ENCODE assay signal across 17 cellular contexts in the genomic region with DNA sequence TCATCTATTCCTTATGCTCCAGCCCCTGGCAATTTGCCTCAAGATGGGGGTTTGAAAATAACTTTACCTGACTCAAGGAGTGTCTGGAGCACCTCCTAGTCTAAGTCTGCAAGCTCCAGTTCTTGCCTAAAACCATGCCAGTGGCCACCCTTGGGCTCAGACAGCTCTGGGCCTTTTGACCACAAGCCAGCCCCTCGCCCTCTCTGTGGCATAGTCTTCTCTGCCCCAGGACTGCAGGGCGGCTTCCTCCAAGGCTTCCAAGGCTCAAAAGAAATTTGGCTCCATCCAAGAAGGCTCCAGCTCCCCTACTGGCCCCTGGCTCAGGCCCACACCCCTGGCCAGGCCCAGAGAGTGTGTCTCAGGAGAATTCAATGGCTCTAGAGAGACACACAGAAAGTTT. TPM values are rescaled to one million over a fixed set of nuclear protein-coding genes. Genes with fewer than 3 reads are reported as not detected.
DNase-seq lines count a peak whose midpoint lies in the region; ATAC-seq and TF ChIP-seq lines count a peak whose summit lies in the region.
"Had no signal": no experiment of that assay in that cellular context is flagged by ENCODE, and none has a peak within 500 bp of the region (broad histone marks: within the 10 kb centered on the region; RNA-seq: fewer than 3 reads in every experiment).

No MANE protein-coding gene starts in this region.

- TF ChIP-seq CTCF in CD14-positive monocyte (IDR thresholded peaks at IDR 0.05): no peak
- TF ChIP-seq CTCF in body of pancreas (IDR thresholded peaks at IDR 0.05): no peak
- TF ChIP-seq CTCF in left lung (IDR thresholded peaks at IDR 0.05): no peak
- no peak for TF ChIP-seq CTCF in sigmoid colon (IDR thresholded peaks at IDR 0.05)

- TF ChIP-seq EP300 in sigmoid colon (IDR thresholded peaks at IDR 0.05): no peak

- no peak for DNase-seq in CD14-positive monocyte (ENCODE audit: low spot score)
- no peak for DNase-seq in body of pancreas
- no peak for DNase-seq in left lung
- DNase-seq in sigmoid colon: peak; percentile 43
- no peak for DNase-seq in CD4-positive, alpha-beta memory T cell
- DNase-seq in NCI-H345 treated with DMSO at 0.1 percent for 48 hours (lab: John Stamatoyannopoulos, UW; ENCODE audit: unreplicated experiment): no peak
- DNase-seq in CD1c-positive myeloid dendritic cell (ENCODE audit: extremely low spot score): no peak
- DNase-seq in cerebellar cortex (ENCODE audit: low spot score): no peak
- DNase-seq: activated CD4-positive, alpha-beta memory T cell treated with anti-CD3 and anti-CD28 coated beads for 36 hours; activated naive CD8-positive, alpha-beta T cell treated with anti-CD3 and anti-CD28 coated beads for 36 hours; activated T-cell treated with anti-CD3 and anti-CD28 coated beads, Interleukin-2, amount 50 U/mL, for 4 hours; brain microvascular endothelial cell; naive thymus-derived CD8-positive, alpha-beta T cell; NCI-H1436 treated with DMSO at 0.1 percent for 48 hours had no signal

- H3K36me3 Mint-ChIP-seq in CD14-positive monocyte: peaks cover 6 to 26% of the 10 kb centered on the region in 2 donors
- H3K36me3 Mint-ChIP-seq in CD4-positive, alpha-beta memory T cell: no peaks in the 10 kb centered on the region
- H3K36me3 Mint-ChIP-seq: activated CD4-positive, alpha-beta memory T cell treated with anti-CD3 and anti-CD28 coated beads for 36 hours; activated naive CD8-positive, alpha-beta T cell treated with anti-CD3 and anti-CD28 coated beads for 36 hours; naive thymus-derived CD8-positive, alpha-beta T cell had no signal

- H3K27me3 Mint-ChIP-seq in CD14-positive monocyte (ENCODE audit: low read depth in 3 of 3): peaks cover 3 to 7% (median 4%) of the 10 kb centered on the region in 3 donors
- H3K27me3 Mint-ChIP-seq in CD4-positive, alpha-beta memory T cell: no peaks in the 10 kb centered on the region
- H3K27me3 Mint-ChIP-seq: activated CD4-positive, alpha-beta memory T cell treated with anti-CD3 and anti-CD28 coated beads for 36 hours; naive thymus-derived CD8-positive, alpha-beta T cell had no signal

- WGBS in body of pancreas, 2 donors: 88 to 92% methylated on average over 2 of the region's 2 CpGs
- WGBS in sigmoid colon, 2 donors: 95 to 96% methylated on average over 2 of the region's 2 CpGs

- H3K4me1 Mint-ChIP-seq in CD14-positive monocyte: peaks cover 38% of the 10 kb centered on the region
- peaks cover 3 to 14% (median 5%) of the 10 kb centered on the region in 4 donors for H3K4me1 Mint-ChIP-seq in CD4-positive, alpha-beta memory T cell

- ATAC-seq in body of pancreas (no peak), left lung (no peak)
- ATAC-seq: activated T-cell treated with anti-CD3 and anti-CD28 coated beads, Interleukin-2, amount 50 U/mL, for 4 hours; naive thymus-derived CD8-positive, alpha-beta T cell had no signal

- TF ChIP-seq POLR2A in body of pancreas (IDR thresholded peaks at IDR 0.05) (no peak), sigmoid colon (IDR thresholded peaks at IDR 0.05) (no peak)

- H3K27ac ChIP-seq in body of pancreas (peak overlapping the region in 3 of 4 donors; percentile 2 to 73 (median 52)), left lung (peak overlapping the region; percentile 57 to 77), sigmoid colon (peak overlapping the region; percentile 54 to 80 (median 65))
- H3K27ac ChIP-seq in CD4-positive, alpha-beta memory T cell (ENCODE audit: low read depth, low read length): no peak overlapping the region
- H3K27ac ChIP-seq: brain microvascular endothelial cell, RWPE1 had no signal

- no peak overlapping the region for H3K4me3 ChIP-seq in body of pancreas
- H3K4me3 ChIP-seq in left lung: no peak overlapping the region
- H3K4me3 ChIP-seq in sigmoid colon: no peak overlapping the region
- no peak overlapping the region for H3K4me3 ChIP-seq in CD4-positive, alpha-beta memory T cell (ENCODE audit: low read length in 2 of 2)

- H3K9me3 Mint-ChIP-seq in CD14-positive monocyte: peaks cover 0 to 3% (median 0%) of the 10 kb centered on the region in 7 donors
- no peaks in the 10 kb centered on the region for H3K9me3 Mint-ChIP-seq in CD4-positive, alpha-beta memory T cell
- H3K9me3 Mint-ChIP-seq: activated CD4-positive, alpha-beta memory T cell treated with anti-CD3 and anti-CD28 coated beads for 36 hours; activated naive CD8-positive, alpha-beta T cell treated with anti-CD3 and anti-CD28 coated beads for 36 hours; activated T-cell treated with anti-CD3 and anti-CD28 coated beads, Interleukin-2, amount 50 U/mL, for 4 hours; naive thymus-derived CD8-positive, alpha-beta T cell; stimulated activated naive CD8-positive, alpha-beta T cell treated with anti-CD3 and anti-CD28 coated beads, Interleukin-15, Interleukin-2, amounts not matched to agents 100 ng/mL and 50 ng/mL, for 24 hours had no signal

- H3K9me3 ChIP-seq in body of pancreas (no peaks in the 10 kb centered on the region), left lung (no peaks in the 10 kb centered on the region), sigmoid colon (no peaks in the 10 kb centered on the region)
- no peaks in the 10 kb centered on the region for H3K9me3 ChIP-seq in CD4-positive, alpha-beta memory T cell (ENCODE audit: control insufficient read depth in 1 of 2, low read length in 2 of 2)

- intact Hi-C loops in CD14-positive monocyte (cut with micrococcal nuclease) (loop anchor here (5.0 kb wide), 3 partner anchors 35 to 60 kb away; partner anchors contain the start of gene ANKRD33 (in 1 of the 2)), body of pancreas (cut with DNase I) (loop anchor here (5.0 kb wide), 1 partner anchor 50 kb away; no protein-coding TSS in a partner anchor), left lung (cut with DNase I) (no loop called here), sigmoid colon (cut with DNase I) (no loop called here)
- intact Hi-C loops in CD4-positive, alpha-beta memory T cell (cut with micrococcal nuclease): no loop called here

- H3K27ac Mint-ChIP-seq in CD14-positive monocyte: peak overlapping the region; percentile 42 to 97 (median 93)
- H3K27ac Mint-ChIP-seq in CD4-positive, alpha-beta memory T cell: peak overlapping the region in 1 of 7 donors; percentile 86
- H3K27ac Mint-ChIP-seq: activated CD4-positive, alpha-beta memory T cell treated with anti-CD3 and anti-CD28 coated beads for 36 hours; activated naive CD8-positive, alpha-beta T cell treated with anti-CD3 and anti-CD28 coated beads for 36 hours; naive thymus-derived CD8-positive, alpha-beta T cell; stimulated activated naive CD8-positive, alpha-beta T cell treated with anti-CD3 and anti-CD28 coated beads, Interleukin-15, Interleukin-2, amounts not matched to agents 100 ng/mL and 50 ng/mL, for 24 hours had no signal

- POLR2A ChIA-PET in CD4-positive, alpha-beta memory T cell (lab: Charles Lee; ENCODE audit: partially characterized antibody): no interaction called here

- H3K4me1 ChIP-seq in body of pancreas (peaks cover 27% of the 10 kb centered on the region), left lung (peaks cover 14 to 48% of the 10 kb centered on the region in 2 donors), sigmoid colon (peaks cover 0 to 12% (median 10%) of the 10 kb centered on the region in 4 donors)
- H3K4me1 ChIP-seq in CD4-positive, alpha-beta memory T cell (ENCODE audit: insufficient read depth, low read length): peaks cover 9% of the 10 kb centered on the region

- no peaks in the 10 kb centered on the region for H3K36me3 ChIP-seq in body of pancreas (replicated peaks in 1 of 2; ENCODE audit: insufficient read depth in 1 of 2, low read depth in 2 of 2)
- H3K36me3 ChIP-seq in left lung: peaks cover 0 to 24% of the 10 kb centered on the region in 2 donors
- no peaks in the 10 kb centered on the region for H3K36me3 ChIP-seq in sigmoid colon
- no peaks in the 10 kb centered on the region for H3K36me3 ChIP-seq in CD4-positive, alpha-beta memory T cell (ENCODE audit: insufficient read depth, low read length)
- H3K36me3 ChIP-seq: brain microvascular endothelial cell had no signal

- CTCF ChIA-PET in CD4-positive, alpha-beta memory T cell (lab: Charles Lee; ENCODE audit: partially characterized antibody): interaction anchor here (1.0 to 4.1 kb wide), 13 partner anchors 10 to 160 kb away, joined by 3 to 23 read pairs (median 7); partner anchors contain the start of gene ACVR1B

- H3K27me3 ChIP-seq in body of pancreas: no peaks in the 10 kb centered on the region
- no peaks in the 10 kb centered on the region for H3K27me3 ChIP-seq in left lung
- H3K27me3 ChIP-seq in sigmoid colon: peaks cover 0 to 10% (median 0%) of the 10 kb centered on the region in 3 donors
- no peaks in the 10 kb centered on the region for H3K27me3 ChIP-seq in CD4-positive, alpha-beta memory T cell (ENCODE audit: insufficient read depth, low read length)
- H3K27me3 ChIP-seq: brain microvascular endothelial cell had no signal

- peak overlapping the region in 1 of 2 donors; percentile 71 for H3K4me3 Mint-ChIP-seq in CD14-positive monocyte
- H3K4me3 Mint-ChIP-seq in CD4-positive, alpha-beta memory T cell: no peak overlapping the region
- H3K4me3 Mint-ChIP-seq: activated CD4-positive, alpha-beta memory T cell treated with anti-CD3 and anti-CD28 coated beads for 36 hours; activated naive CD8-positive, alpha-beta T cell treated with anti-CD3 and anti-CD28 coated beads for 36 hours; activated T-cell treated with anti-CD3 and anti-CD28 coated beads, Interleukin-2, amount 50 U/mL, for 4 hours; stimulated activated naive CD8-positive, alpha-beta T cell treated with anti-CD3 and anti-CD28 coated beads, Interleukin-15, Interleukin-2, amounts not matched to agents 100 ng/mL and 50 ng/mL, for 24 hours had no signal

RNA-seq across cellular contexts. Expression of gene ACVRL1, which starts 14.8 kb away (rescaled TPM):
- polyA plus RNA-seq in CD14-positive monocyte (1 to 10 TPM; 1.5 to 2.0 TPM), sigmoid colon (10 to 100 TPM; 12.5 to 83.6 (median 24.6) TPM)
- total RNA-seq in body of pancreas (10 to 100 TPM; 37.1 to 93.9 TPM), left lung (100 to 1,000 TPM; 115 to 173 TPM), sigmoid colon (100 to 1,000 TPM in 1 of 4 donors, 10 to 100 TPM in 3; 63.0 to 113 (median 70.9) TPM)
- under 1 TPM; 0.15 to 0.83 TPM for total RNA-seq in CD4-positive, alpha-beta memory T cell
- polyA plus RNA-seq in CD4-positive, alpha-beta memory T cell: not detected
- total RNA-seq: activated CD4-positive, alpha-beta memory T cell treated with anti-CD3 and anti-CD28 coated beads for 36 hours; activated naive CD8-positive, alpha-beta T cell treated with anti-CD3 and anti-CD28 coated beads for 36 hours; naive thymus-derived CD8-positive, alpha-beta T cell had no signal
- polyA plus RNA-seq: naive thymus-derived CD8-positive, alpha-beta T cell had no signal

RNA-seq across cellular contexts. Expression of gene ACVR1B, which starts 29.4 kb away (rescaled TPM):
- polyA plus RNA-seq in CD14-positive monocyte (1 to 10 TPM; 1.8 to 3.9 TPM), sigmoid colon (10 to 100 TPM; 10.8 to 30.7 (median 11.1) TPM)
- total RNA-seq in body of pancreas (10 to 100 TPM; 19.8 to 21.8 TPM), left lung (10 to 100 TPM; 24.9 to 26.6 TPM), sigmoid colon (1 to 10 TPM; 7.2 to 9.8 (median 8.6) TPM)
- 10 to 100 TPM; 10.8 to 12.6 TPM for total RNA-seq in CD4-positive, alpha-beta memory T cell
- polyA plus RNA-seq in CD4-positive, alpha-beta memory T cell: 1 to 10 TPM in 1 of 2 donors, under 1 TPM in 1; 0.42 to 2.5 TPM

RNA-seq across cellular contexts. Expression of gene ANKRD33, which starts 34.2 kb away (rescaled TPM):
- polyA plus RNA-seq in CD14-positive monocyte (not detected), sigmoid colon (under 1 TPM in 1 of 3 donors, not detected in 2; 0.16 TPM)
- total RNA-seq in body of pancreas (not detected), left lung (not detected), sigmoid colon (not detected)
- not detected for total RNA-seq in CD4-positive, alpha-beta memory T cell
- polyA plus RNA-seq in CD4-positive, alpha-beta memory T cell: not detected
- total RNA-seq: activated CD4-positive, alpha-beta memory T cell treated with anti-CD3 and anti-CD28 coated beads for 36 hours; activated naive CD8-positive, alpha-beta T cell treated with anti-CD3 and anti-CD28 coated beads for 36 hours; activated T-cell treated with anti-CD3 and anti-CD28 coated beads, Interleukin-2, amount 50 U/mL, for 4 hours; left colon; naive thymus-derived CD8-positive, alpha-beta T cell had no signal
- polyA plus RNA-seq: naive thymus-derived CD8-positive, alpha-beta T cell had no signal

Comparison
In these comparisons a context has a peak if more than half of its experiments do, and no peak if none do; other contexts are left out.
1. RNA of gene ACVRL1, which starts 14.8 kb away (total RNA-seq): 115 to 173 TPM in left lung, 37.1 to 93.9 TPM in body of pancreas and 63.0 to 113 TPM in sigmoid colon; 0.15 to 0.83 TPM in CD4-positive, alpha-beta memory T cell; every median in the first group is over 10 times any median in the second.
2. intact Hi-C loops: an anchor here in CD14-positive monocyte (5.0 kb wide) and body of pancreas (5.0 kb wide); none called in left lung, sigmoid colon and CD4-positive, alpha-beta memory T cell.